In genomic region chr17:40566027-40566426, GRCh38 we compare ENCODE assay signal across 16 cellular contexts. TPM values are rescaled to one million over a fixed set of nuclear protein-coding genes. Genes with fewer than 3 reads are reported as not detected.
DNase-seq lines count a peak whose midpoint lies in the region; ATAC-seq, FAIRE-seq and TF ChIP-seq lines count a peak whose summit lies in the region.
"Had no signal": no experiment of that assay in that cellular context is flagged by ENCODE, and none has a peak within 500 bp of the region (broad histone marks: within the 10 kb centered on the region; RNA-seq: fewer than 3 reads in every experiment).

No MANE protein-coding gene starts in this region.

- no peak for ATAC-seq in T-cell (replicated peaks in 1 of 4)
- ATAC-seq in K562 = no peak
- ATAC-seq in upper lobe of right lung = no peak
- ATAC-seq in left ventricle myocardium superior = no peak
- ATAC-seq: HepG2 had no signal

- peaks cover 34% of the 10 kb centered on the region for H3K4me1 Mint-ChIP-seq in activated naive CD4-positive, alpha-beta T cell treated with anti-CD3 and anti-CD28 coated beads, Interleukin-2, amount 10 ng/mL, durations not matched to agents 7 days and 5 days
- H3K4me1 Mint-ChIP-seq in T-cell = peaks cover 66 to 93% (median 81%) of the 10 kb centered on the region in 3 donors
- H3K4me1 Mint-ChIP-seq in stimulated activated naive CD8-positive, alpha-beta T cell treated with anti-CD3 and anti-CD28 coated beads, Interleukin-15, Interleukin-2, amounts not matched to agents 100 ng/mL and 50 ng/mL, for 24 hours (ENCODE audit: low read depth) = peaks cover 90% of the 10 kb centered on the region
- H3K4me1 Mint-ChIP-seq: mesothelial cell of epicardium had no signal

- H3K9me3 Mint-ChIP-seq in activated naive CD4-positive, alpha-beta T cell treated with anti-CD3 and anti-CD28 coated beads, Interleukin-2, amount 10 ng/mL, durations not matched to agents 7 days and 5 days = peaks cover 21% of the 10 kb centered on the region
- H3K9me3 Mint-ChIP-seq in T-cell = peaks cover 0 to 1% (median 0%) of the 10 kb centered on the region in 3 donors
- H3K9me3 Mint-ChIP-seq in stimulated activated naive CD8-positive, alpha-beta T cell treated with anti-CD3 and anti-CD28 coated beads, Interleukin-15, Interleukin-2, amounts not matched to agents 100 ng/mL and 50 ng/mL, for 24 hours = peaks cover 8% of the 10 kb centered on the region

- POLR2A ChIA-PET in T-cell (lab: Charles Lee) (interaction anchor here (0.6 to 2.6 kb wide), 5 partner anchors 38 to 241 kb away, joined by 4 to 13 read pairs (median 9); no protein-coding TSS in a partner anchor), K562 (lab: Yijun Ruan, JAX) (no interaction called here)

- H3K36me3 Mint-ChIP-seq in activated naive CD4-positive, alpha-beta T cell treated with anti-CD3 and anti-CD28 coated beads, Interleukin-2, amount 10 ng/mL, durations not matched to agents 7 days and 5 days = peaks cover 67% of the 10 kb centered on the region
- H3K36me3 Mint-ChIP-seq in T-cell = peaks cover 43% of the 10 kb centered on the region
- H3K36me3 Mint-ChIP-seq in stimulated activated naive CD8-positive, alpha-beta T cell treated with anti-CD3 and anti-CD28 coated beads, Interleukin-15, Interleukin-2, amounts not matched to agents 100 ng/mL and 50 ng/mL, for 24 hours (ENCODE audit: low read depth) = peaks cover 46% of the 10 kb centered on the region
- H3K36me3 Mint-ChIP-seq: mesothelial cell of epicardium had no signal

- no peak overlapping the region for H3K4me3 ChIP-seq in K562
- no peak overlapping the region for H3K4me3 ChIP-seq in upper lobe of right lung
- H3K4me3 ChIP-seq: cardiac muscle cell, thoracic aorta had no signal

- no peak overlapping the region for H3K4me2 ChIP-seq in K562 (ENCODE audit: insufficient read depth, low read length)

- TF ChIP-seq EP300 in K562 (IDR thresholded peaks at IDR 0.05; ENCODE audit: low read length) = no peak

- no TSS peak for BruUV-seq in K562 (replicated peaks; lab: Mats Ljungman, UMichigan)

- H3K27me3 ChIP-seq in K562 (ENCODE audit: control insufficient read depth in 2 of 2, insufficient read depth in 2 of 2, low read length in 2 of 2) (peaks cover 5 to 16% of the 10 kb centered on the region in 2 experiments; a peak in 2 of 5 replicates), upper lobe of right lung (no peaks in the 10 kb centered on the region)
- H3K27me3 ChIP-seq: cardiac muscle cell had no signal

- intact Hi-C loops in K562 (cut with micrococcal nuclease) = no loop called here
- intact Hi-C loops in upper lobe of right lung (cut with DNase I) = no loop called here
- intact Hi-C loops in left ventricle myocardium superior (cut with micrococcal nuclease) = no loop called here

- H2AFZ ChIP-seq in K562 (ENCODE audit: low read depth, low read length) = no peak overlapping the region

- H3K27ac ChIP-seq in K562 (ENCODE audit: extremely low read depth, low read depth, low read length) = no peak overlapping the region
- H3K27ac ChIP-seq in upper lobe of right lung = no peak overlapping the region
- H3K27ac ChIP-seq: cardiac muscle cell, thoracic aorta had no signal

- H3K4me3 Mint-ChIP-seq in activated naive CD4-positive, alpha-beta T cell treated with anti-CD3 and anti-CD28 coated beads, Interleukin-2, amount 10 ng/mL, durations not matched to agents 7 days and 5 days = peak overlapping the region; percentile 91
- H3K4me3 Mint-ChIP-seq in T-cell = peak overlapping the region; percentile 91 to 99 (median 93)
- H3K4me3 Mint-ChIP-seq in stimulated activated naive CD8-positive, alpha-beta T cell treated with anti-CD3 and anti-CD28 coated beads, Interleukin-15, Interleukin-2, amounts not matched to agents 100 ng/mL and 50 ng/mL, for 24 hours = peak overlapping the region; percentile 93
- H3K4me3 Mint-ChIP-seq: mesothelial cell of epicardium had no signal

- CTCF ChIA-PET in activated naive CD4-positive, alpha-beta T cell treated with anti-CD3 and anti-CD28 coated beads, Interleukin-2, amount 10 ng/mL, durations not matched to agents 7 days and 5 days (lab: Charles Lee) = interaction anchor here (1.0 kb wide), 1 partner anchor 37 kb away, joined by 3 read pairs; no protein-coding TSS in a partner anchor
- CTCF ChIA-PET in T-cell (lab: Charles Lee) (interaction anchor here (0.6 kb wide), 3 partner anchors 47 to 348 kb away, joined by 3 to 7 read pairs (median 3); no protein-coding TSS in a partner anchor), K562 (lab: Yijun Ruan, JAX; ENCODE audit: low intra/inter-chr PET ratio) (no interaction called here)

- no peaks in the 10 kb centered on the region for H3K79me2 ChIP-seq in K562 (ENCODE audit: control insufficient read depth, insufficient read depth, low read length)

- H3K9me3 ChIP-seq in K562 (replicated peaks; ENCODE audit: control insufficient read depth, insufficient read depth, low read depth, low read length) (peaks cover 6% of the 10 kb centered on the region), upper lobe of right lung (no peaks in the 10 kb centered on the region)
- H3K9me3 ChIP-seq: thoracic aorta had no signal

- TF ChIP-seq CTCF in K562 (IDR thresholded peaks at IDR 0.05 in 2 of 3, conservative IDR thresholded peaks at IDR 0.05 in 1 of 3; ENCODE audit: insufficient read depth in 2 of 3, low read depth in 1 of 3, low read length in 3 of 3) = no peak
- no peak for TF ChIP-seq CTCF in upper lobe of right lung (IDR thresholded peaks at IDR 0.05)

- H3K27me3 Mint-ChIP-seq in activated naive CD4-positive, alpha-beta T cell treated with anti-CD3 and anti-CD28 coated beads, Interleukin-2, amount 10 ng/mL, durations not matched to agents 7 days and 5 days = no peaks in the 10 kb centered on the region
- no peaks in the 10 kb centered on the region for H3K27me3 Mint-ChIP-seq in T-cell
- no peaks in the 10 kb centered on the region for H3K27me3 Mint-ChIP-seq in stimulated activated naive CD8-positive, alpha-beta T cell treated with anti-CD3 and anti-CD28 coated beads, Interleukin-15, Interleukin-2, amounts not matched to agents 100 ng/mL and 50 ng/mL, for 24 hours

- H3K36me3 ChIP-seq in K562 (ENCODE audit: control insufficient read depth, insufficient read depth, low read length) = no peaks in the 10 kb centered on the region
- no peaks in the 10 kb centered on the region for H3K36me3 ChIP-seq in upper lobe of right lung
- H3K36me3 ChIP-seq: cardiac muscle cell, thoracic aorta had no signal

- no peaks in the 10 kb centered on the region for H4K20me1 ChIP-seq in K562 (replicated peaks; ENCODE audit: control insufficient read depth, insufficient read depth, low read length)

- no peak overlapping the region for H3K9ac ChIP-seq in K562 (ENCODE audit: insufficient read depth in 1 of 2, low read depth in 2 of 2, low read length in 2 of 2)

- peaks cover 9 to 14% of the 10 kb centered on the region in 2 experiments for H3K4me1 ChIP-seq in K562 (replicated peaks in 1 of 2; ENCODE audit: control insufficient read depth in 2 of 2, insufficient read depth in 2 of 2, low read length in 2 of 2)
- no peaks in the 10 kb centered on the region for H3K4me1 ChIP-seq in upper lobe of right lung

- H3K9me1 ChIP-seq in K562 (ENCODE audit: control insufficient read depth, insufficient read depth, low read length) = no peaks in the 10 kb centered on the region

- no peak for TF ChIP-seq RAD21 in K562 (CRISPR knock-in tag; conservative IDR thresholded peaks at IDR 0.05 in 1 of 2, IDR thresholded peaks at IDR 0.05 in 1 of 2)

- H3K27ac Mint-ChIP-seq in activated naive CD4-positive, alpha-beta T cell treated with anti-CD3 and anti-CD28 coated beads, Interleukin-2, amount 10 ng/mL, durations not matched to agents 7 days and 5 days = peak overlapping the region; percentile 95
- H3K27ac Mint-ChIP-seq in T-cell = peak overlapping the region; percentile 95 to 100
- peak overlapping the region; percentile 100 for H3K27ac Mint-ChIP-seq in stimulated activated naive CD8-positive, alpha-beta T cell treated with anti-CD3 and anti-CD28 coated beads, Interleukin-15, Interleukin-2, amounts not matched to agents 100 ng/mL and 50 ng/mL, for 24 hours
- H3K27ac Mint-ChIP-seq: mesothelial cell of epicardium had no signal

- no peak for DNase-seq in activated naive CD4-positive, alpha-beta T cell treated with anti-CD3 and anti-CD28 coated beads, Interleukin-2, amount 10 ng/mL, durations not matched to agents 7 days and 5 days
- no peak for DNase-seq in activated naive CD4-positive, alpha-beta T cell treated with Interleukin-2 at 50 U/mL for 16 hours
- DNase-seq in T-cell (no peak), K562 (ENCODE audit: extremely low read depth in 1 of 4, low spot score in 3 of 4) (no peak), upper lobe of right lung (no peak), left ventricle myocardium superior (no peak), AG08395 (ENCODE audit: low spot score) (no peak)
- DNase-seq: DMS153, NCI-H2029, NCI-H510A, SIG-M5 had no signal

- no peak for FAIRE-seq in K562 (lab: Jason Lieb, UNC)
- FAIRE-seq: HepG2 had no signal

- no peak for TF ChIP-seq POLR2A in K562 (conservative IDR thresholded peaks at IDR 0.05)

- 33% methylated on average over 1 of the region's 1 CpG for WGBS in K562 (ENCODE audit: insufficient coverage, low coverage, missing lambda C conversion rate)

- in situ Hi-C loops in K562 (cut with MboI) = no loop called here

TF ChIP-seq in K562, 482 proteins besides CTCF, POLR2A, EP300 and RAD21:
- TF ChIP-seq HNRNPK (IDR thresholded peaks at IDR 0.05; ENCODE audit: low read depth, low read length, poor library complexity, severe bottlenecking) (peak; percentile 1), U2AF2 (optimal IDR thresholded peaks at IDR 0.05; ENCODE audit: low read depth, low read length) (no peak)

RNA-seq across cellular contexts. Expression of gene CCR7, which starts 0.8 kb away (rescaled TPM):
- total RNA-seq in T-cell = 100 to 1,000 TPM; 173 to 438 (median 340) TPM
- total RNA-seq in K562 (2011; cell fraction: chromatin; rRNA removed; ENCODE audit: low replicate concordance) = 0.62 and 2.8 TPM in 2 replicates
- total RNA-seq in K562 (2011; cell fraction: nucleolus; rRNA removed) = 1.6 and 2.2 TPM in 2 replicates
- total RNA-seq in K562 (2011; cell fraction: nucleoplasm; rRNA removed) = 1.1 and 1.2 TPM in 2 replicates
- total RNA-seq in K562 (2014; rRNA removed) = 0.14 and 0.33 TPM in 2 replicates
- total RNA-seq in K562 (2014; rRNA removed; fragmentation: Illumina TruSeq; extraction: Trizol) = 0.13 and 0.22 TPM in 2 replicates
- 0.30 and 0.51 TPM in 2 replicates for total RNA-seq in K562 (2015; rRNA removed; fragmentation: Illumina TruSeq; extraction: Trizol)
- total RNA-seq in K562 (2021) = 1.1 and 1.3 TPM in 2 replicates
- polyA plus RNA-seq in K562 (2011; rRNA removed) = 0.46 and 1.4 TPM in 2 replicates
- 0.83 and 6.2 TPM in 2 replicates for polyA plus RNA-seq in K562 (2011; cell fraction: cytosol; rRNA removed)
- polyA plus RNA-seq in K562 (2011; cell fraction: nucleus; rRNA removed) = 0.28 and 2.5 TPM in 2 replicates
- polyA plus RNA-seq in K562 (2012) = 0.48 and 2.1 TPM in 2 replicates
- polyA plus RNA-seq in K562 (2014; fragmentation: Illumina TruSeq; extraction: Trizol) = 0.48 and 0.73 TPM in 2 replicates
- polyA plus RNA-seq in K562 (2014; fragmentation: Nextera tagmentation; extraction: Ambion mirVana) = 1 to 10 TPM in 1 of 2 experiments, under 1 TPM in 1; 0.58 to 1.0 TPM
- polyA plus RNA-seq in K562 (2014; rRNA removed) = 0.32 and 0.56 TPM in 2 replicates
- 1.1 and 4.7 TPM in 2 replicates for polyA minus RNA-seq in K562 (2011; rRNA and poly(A)+ RNA removed)
- polyA minus RNA-seq in K562 (2011; cell fraction: cytosol; rRNA and poly(A)+ RNA removed) = 1.3 TPM in 1 of 2 replicates, not detected in the other
- 0.67 and 1.5 TPM in 2 replicates for polyA minus RNA-seq in K562 (2011; cell fraction: nucleus; rRNA and poly(A)+ RNA removed)
- 1.1 TPM for total RNA-seq in upper lobe of right lung
- total RNA-seq in left ventricle myocardium superior = 0.22 TPM
- total RNA-seq: cardiac muscle cell, thoracic aorta had no signal
- polyA plus RNA-seq: cardiac muscle cell had no signal

Comparison
In these comparisons a context has a peak if more than half of its experiments do, and no peak if none do; other contexts are left out.
1. RNA of gene CCR7, which starts 0.8 kb away (total RNA-seq): 173 to 438 TPM in T-cell; 1.1 TPM in upper lobe of right lung (single experiment), 0.13 to 2.8 TPM in K562 and 0.22 TPM in left ventricle myocardium superior (single experiment); every median in the first group is over 10 times any median in the second.
2. Peak in every context shown above with its lines, with median percentiles within 50 percentile points of each other: H3K27ac Mint-ChIP-seq and H3K4me3 Mint-ChIP-seq.